ENCODE assay signal across 19 cellular contexts in genomic region chr12:71335668-71336257, GRCh38.
"Had no signal": no experiment of that assay in that cellular context is flagged by ENCODE, and none has a peak within 500 bp of the region (broad histone marks: within the 10 kb centered on the region; RNA-seq: fewer than 3 reads in every experiment).

No MANE protein-coding gene starts in this region.

- H3K4me1 ChIP-seq: left ventricle myocardium inferior, right atrium auricular region, right lobe of liver, tibial nerve, uterus had no signal

- H3K36me3 ChIP-seq: left ventricle myocardium inferior, ovary, right atrium auricular region, right lobe of liver, tibial nerve, uterus had no signal

- H3K4me3 ChIP-seq: left ventricle myocardium inferior, lung, ovary, right atrium auricular region, right lobe of liver, smooth muscle cell, tibial nerve, uterus had no signal

- H3K4me2 ChIP-seq: smooth muscle cell had no signal

- H3K27ac ChIP-seq: left ventricle myocardium inferior, ovary, right atrium auricular region, right lobe of liver, tibial nerve, uterus had no signal

- DNase-seq: hypothalamus; immature natural killer cell; kidney; left ventricle myocardium inferior; mesendoderm; naive B cell; natural killer cell; nephron progenitor cell; ovary; right lobe of liver; stimulated activated CD4-positive, alpha-beta T cell treated with anti-CD3 and anti-CD28 coated beads, Interleukin-1b, Interleukin-23, amount 100 ng/mL, for 48 hours; stimulated activated CD4-positive, alpha-beta T cell treated with anti-CD3 and anti-CD28 coated beads, Interleukin-2, amount 100 ng/mL, for 48 hours; stimulated activated naive B cell treated with anti-CD40 and anti-IgM and Interleukin-4, amounts not matched to agents 10 μg/mL and 1 μg/mL and 100 μg/mL, for 72 hours; stimulated activated naive CD8-positive, alpha-beta T cell treated with anti-CD3 and anti-CD28 coated beads, Interleukin-15, Interleukin-2, amounts not matched to agents 100 U/mL and 50 U/mL, for 24 hours; uterus had no signal

- H3K9me3 ChIP-seq: ovary, right lobe of liver, uterus had no signal

- H3K27me3 ChIP-seq: ovary, right atrium auricular region, right lobe of liver, tibial nerve, uterus had no signal

- ATAC-seq: natural killer cell; right lobe of liver; stimulated activated naive B cell treated with anti-CD40 and anti-IgM and Interleukin-4, amounts not matched to agents 10 μg/mL and 1 μg/mL and 100 μg/mL, for 72 hours; stimulated activated naive CD8-positive, alpha-beta T cell treated with anti-CD3 and anti-CD28 coated beads, Interleukin-15, Interleukin-2, amounts not matched to agents 100 U/mL and 50 U/mL, for 24 hours had no signal
